In genomic region chr6:136683209-136683941, GRCh38 we compare ENCODE assay signal across 14 cellular contexts.
DNase-seq lines count a peak whose midpoint lies in the region; ATAC-seq and TF ChIP-seq lines count a peak whose summit lies in the region.
"Had no signal": no experiment of that assay in that cellular context is flagged by ENCODE, and none has a peak within 500 bp of the region (broad histone marks: within the 10 kb centered on the region; RNA-seq: fewer than 3 reads in every experiment).

No MANE protein-coding gene starts in this region.

- H3K4me1 Mint-ChIP-seq in Caco-2 (ENCODE audit: low read depth, unreplicated experiment) = no peaks in the 10 kb centered on the region
- H3K4me1 Mint-ChIP-seq: GM23338 had no signal

- POLR2A ChIA-PET in Caco-2 (lab: Charles Lee) (no interaction called here), A673 (lab: Charles Lee; ENCODE audit: low non-redundant PET) (no interaction called here)

- intact Hi-C loops in ascending aorta (cut with DNase I) (no loop called here), left ventricle myocardium superior (cut with micrococcal nuclease) (no loop called here), Caco-2 (cut with micrococcal nuclease; ENCODE audit: unreplicated experiment) (no loop called here), A673 (cut with micrococcal nuclease; ENCODE audit: unreplicated experiment) (no loop called here)

- no peaks in the 10 kb centered on the region for H3K27me3 Mint-ChIP-seq in Caco-2 (ENCODE audit: insufficient read depth, unreplicated experiment)

- no peaks in the 10 kb centered on the region for H3K36me3 Mint-ChIP-seq in Caco-2 (ENCODE audit: insufficient read depth, unreplicated experiment)

- H3K4me3 Mint-ChIP-seq in Caco-2 (ENCODE audit: unreplicated experiment) = no peak overlapping the region
- H3K4me3 Mint-ChIP-seq: CD14-positive monocyte, GM23338 had no signal

- H3K27ac ChIP-seq in WERI-Rb-1 (peak overlapping the region; percentile 59), ascending aorta (peak overlapping the region; percentile 30 to 68), thoracic aorta (peak overlapping the region; percentile 70 to 78), A673 (ENCODE audit: low read depth, low read length, poor library complexity, severe bottlenecking) (no peak overlapping the region)
- H3K27ac ChIP-seq: A549, HL-60 had no signal

- CTCF ChIA-PET in Caco-2 (lab: Charles Lee) = no interaction called here
- CTCF ChIA-PET in A673 (lab: Charles Lee) = no interaction called here

- no peak overlapping the region for H3K27ac Mint-ChIP-seq in Caco-2 (ENCODE audit: unreplicated experiment)
- H3K27ac Mint-ChIP-seq: GM23338 had no signal

- H3K36me3 ChIP-seq in WERI-Rb-1 (no peaks in the 10 kb centered on the region), ascending aorta (peaks cover 0 to 11% of the 10 kb centered on the region in 2 donors), thoracic aorta (no peaks in the 10 kb centered on the region), Caco-2 (ENCODE audit: control insufficient read depth, insufficient read depth, low read length) (no peaks in the 10 kb centered on the region), A673 (ENCODE audit: insufficient read depth, low read length, poor library complexity, severe bottlenecking) (no peaks in the 10 kb centered on the region)

- DNase-seq in WERI-Rb-1 = peak; percentile 26
- DNase-seq in ascending aorta (ENCODE audit: low spot score in 2 of 2) = no peak
- no peak for DNase-seq in left ventricle myocardium superior
- DNase-seq in thoracic aorta (ENCODE audit: low spot score) = no peak
- DNase-seq in Caco-2 = no peak
- DNase-seq in A673 (ENCODE audit: low spot score) = no peak
- DNase-seq: Calu3, DMS 273 treated with DMSO at 0.1 percent for 48 hours, H7 had no signal

- BruUV-seq in Caco-2 (replicated peaks; lab: Mats Ljungman, UMichigan) = no TSS peak
- BruUV-seq in A673 (replicated peaks; lab: Mats Ljungman, UMichigan) = no TSS peak

- H3K4me3 ChIP-seq in WERI-Rb-1 (ENCODE audit: low read depth, low read length) = no peak overlapping the region
- H3K4me3 ChIP-seq in ascending aorta = no peak overlapping the region
- no peak overlapping the region for H3K4me3 ChIP-seq in thoracic aorta
- H3K4me3 ChIP-seq in Caco-2 (ENCODE audit: low read depth, low read length) = no peak overlapping the region
- H3K4me3 ChIP-seq in A673 (ENCODE audit: low read depth, low read length, poor library complexity, severe bottlenecking) = no peak overlapping the region
- H3K4me3 ChIP-seq: A549, GM23338 had no signal

- H3K9me3 ChIP-seq in WERI-Rb-1 (ENCODE audit: severe bottlenecking) = peaks cover 4% of the 10 kb centered on the region
- H3K9me3 ChIP-seq in ascending aorta = peaks cover 0 to 5% of the 10 kb centered on the region in 2 donors
- H3K9me3 ChIP-seq in thoracic aorta = no peaks in the 10 kb centered on the region
- H3K9me3 ChIP-seq in Caco-2 = no peaks in the 10 kb centered on the region
- no peaks in the 10 kb centered on the region for H3K9me3 ChIP-seq in A673 (ENCODE audit: low read depth, low read length, poor library complexity, severe bottlenecking)
- H3K9me3 ChIP-seq: A549 had no signal

- H3K27me3 ChIP-seq in WERI-Rb-1 (ENCODE audit: insufficient read depth, low read depth, severe bottlenecking) (no peaks in the 10 kb centered on the region), ascending aorta (no peaks in the 10 kb centered on the region), thoracic aorta (replicated peaks; ENCODE audit: insufficient read depth) (no peaks in the 10 kb centered on the region), Caco-2 (replicated peaks; ENCODE audit: control insufficient read depth, insufficient read depth, low read length) (no peaks in the 10 kb centered on the region), A673 (replicated peaks; ENCODE audit: insufficient read depth, low read depth, low read length, poor library complexity) (no peaks in the 10 kb centered on the region)

- TF ChIP-seq CTCF in WERI-Rb-1 (IDR thresholded peaks at IDR 0.05; ENCODE audit: low read depth, low read length) = no peak
- no peak for TF ChIP-seq CTCF in ascending aorta (IDR thresholded peaks at IDR 0.05)
- TF ChIP-seq CTCF in thoracic aorta (IDR thresholded peaks at IDR 0.05) = no peak
- no peak for TF ChIP-seq CTCF in Caco-2 (IDR thresholded peaks at IDR 0.05; ENCODE audit: insufficient read depth in 1 of 2, low read depth in 1 of 2, low read length in 1 of 2, severe bottlenecking in 1 of 2, unreplicated experiment in 1 of 2)
- TF ChIP-seq CTCF in A673 (conservative IDR thresholded peaks at IDR 0.05; ENCODE audit: low read depth, low read length) = no peak

- H3K9me3 Mint-ChIP-seq in Caco-2 (ENCODE audit: unreplicated experiment) = no peaks in the 10 kb centered on the region

- ATAC-seq in left ventricle myocardium superior = peak; percentile 55
- no peak for ATAC-seq in thoracic aorta (ENCODE audit: insufficient number of reproducible peaks, low FRiP score, low read depth)
- no peak for ATAC-seq in GM18511 (IDR thresholded peaks at IDR 0.05; ENCODE audit: unreplicated experiment)
- ATAC-seq: A549, GM23338 had no signal

- peaks cover 4 to 27% of the 10 kb centered on the region in 2 donors for H3K4me1 ChIP-seq in ascending aorta
- peaks cover 37 to 69% of the 10 kb centered on the region in 2 donors for H3K4me1 ChIP-seq in thoracic aorta (ENCODE audit: control insufficient read depth in 1 of 2, low read depth in 2 of 2)
- no peaks in the 10 kb centered on the region for H3K4me1 ChIP-seq in Caco-2
- peaks cover 3% of the 10 kb centered on the region for H3K4me1 ChIP-seq in A673 (ENCODE audit: insufficient read depth, low read length, poor library complexity, severe bottlenecking)
- H3K4me1 ChIP-seq: A549 had no signal
